Comparison of ENCODE assay signal across 17 cellular contexts in genomic region chr2:203279288-203279687, GRCh38. TPM values are rescaled to one million over a fixed set of nuclear protein-coding genes. Genes with fewer than 3 reads are reported as not detected.
A peak's percentile ranks its signal among the peaks of the same experiment; 100 is the strongest.
DNase-seq lines count a peak whose midpoint lies in the region; ATAC-seq and TF ChIP-seq lines count a peak whose summit lies in the region.
"Had no signal": no experiment of that assay in that cellular context is flagged by ENCODE, and none has a peak within 500 bp of the region (broad histone marks: within the 10 kb centered on the region; RNA-seq: fewer than 3 reads in every experiment).

No MANE protein-coding gene starts in this region.

- H2AK5ac ChIP-seq in mesendoderm (ENCODE audit: low read length): no peak overlapping the region

- peaks cover 4% of the 10 kb centered on the region; the same call in 1 of the 2 replicates for H3F3A ChIP-seq in GM23338 (replicated peaks; ENCODE audit: low read depth)

- H3K9me3 ChIP-seq in OCI-LY7 (ENCODE audit: low read length): no peaks in the 10 kb centered on the region
- H3K9me3 ChIP-seq: BLaER1 treated with 17β-estradiol and CSF1 and Interleukin-3, amounts not matched to agents 10 nM and 100 nM; HAP-1 had no signal

- POLR2A ChIA-PET in OCI-LY7 (lab: Charles Lee): interaction anchor here (1.2 kb wide), 1 partner anchor 16 kb away, joined by 4 read pairs; no protein-coding TSS in a partner anchor

- no peaks in the 10 kb centered on the region for H3K9me3 Mint-ChIP-seq in GM23338
- no peaks in the 10 kb centered on the region for H3K9me3 Mint-ChIP-seq in endothelial cell (ENCODE audit: unreplicated experiment)

- no peak overlapping the region for H3K4ac ChIP-seq in mesendoderm (ENCODE audit: low read depth, low read length)

- H3K4me3 ChIP-seq in GM23338: no peak overlapping the region
- no peak overlapping the region for H3K4me3 ChIP-seq in OCI-LY7 (ENCODE audit: low read depth, low read length, poor library complexity, severe bottlenecking)
- H3K4me3 ChIP-seq in mesendoderm (ENCODE audit: low read length): no peak overlapping the region
- H3K4me3 ChIP-seq: BLaER1 treated with 17β-estradiol and CSF1 and Interleukin-3, amounts not matched to agents 10 nM and 100 nM; HAP-1; K562; SK-N-MC had no signal

- no peak overlapping the region for H2AFZ ChIP-seq in GM23338
- no peak overlapping the region for H2AFZ ChIP-seq in OCI-LY7 (ENCODE audit: low read length)

- H3K4me1 Mint-ChIP-seq in GM23338 (no peaks in the 10 kb centered on the region), endothelial cell (ENCODE audit: unreplicated experiment) (no peaks in the 10 kb centered on the region)

- no peak overlapping the region for H3K27ac Mint-ChIP-seq in GM23338
- no peak overlapping the region for H3K27ac Mint-ChIP-seq in endothelial cell (ENCODE audit: unreplicated experiment)

- H3K4me3 Mint-ChIP-seq in GM23338 (no peak overlapping the region), endothelial cell (ENCODE audit: unreplicated experiment) (peak overlapping the region; percentile 25)

- H3K27ac ChIP-seq in GM23338 (ENCODE audit: low read depth) (0 out of 2 replicates have a peak overlapping the region, but pooled peaks have one; percentile 63), OCI-LY7 (ENCODE audit: low read depth, low read length, poor library complexity, severe bottlenecking) (no peak overlapping the region), mesendoderm (ENCODE audit: low read depth, low read length) (no peak overlapping the region)
- H3K27ac ChIP-seq: BLaER1 treated with 17β-estradiol and CSF1 and Interleukin-3, amounts not matched to agents 10 nM and 100 nM; SK-N-MC had no signal

- H4K20me1 ChIP-seq in GM23338 (replicated peaks; ENCODE audit: insufficient read depth) (no peaks in the 10 kb centered on the region), OCI-LY7 (ENCODE audit: insufficient read depth, low read length) (no peaks in the 10 kb centered on the region)

- H4K5ac ChIP-seq in mesendoderm (ENCODE audit: low read length): no peak overlapping the region

- H3K4me1 ChIP-seq in GM23338 (ENCODE audit: insufficient read depth): no peaks in the 10 kb centered on the region
- no peaks in the 10 kb centered on the region for H3K4me1 ChIP-seq in OCI-LY7 (ENCODE audit: insufficient read depth, low read length, poor library complexity, severe bottlenecking)
- H3K4me1 ChIP-seq in mesendoderm (ENCODE audit: control insufficient read depth, low read depth, low read length): no peaks in the 10 kb centered on the region
- H3K4me1 ChIP-seq: HAP-1 had no signal

- intact Hi-C loops in OCI-LY7 (cut with micrococcal nuclease; ENCODE audit: unreplicated experiment): no loop called here

- no peak overlapping the region for H2BK5ac ChIP-seq in mesendoderm (ENCODE audit: low read length)

- H2BK15ac ChIP-seq in mesendoderm (replicated peaks; ENCODE audit: low read depth): no peak overlapping the region

- H3K27me3 ChIP-seq in GM23338 (ENCODE audit: insufficient read depth) (no peaks in the 10 kb centered on the region), mesendoderm (ENCODE audit: insufficient read depth, low read length, poor library complexity) (no peaks in the 10 kb centered on the region)
- H3K27me3 ChIP-seq: BLaER1 treated with 17β-estradiol and CSF1 and Interleukin-3, amounts not matched to agents 10 nM and 100 nM had no signal

- no peaks in the 10 kb centered on the region for H3K79me1 ChIP-seq in mesendoderm (ENCODE audit: low read length)

- CTCF ChIA-PET in OCI-LY7 (lab: Charles Lee; ENCODE audit: unreplicated experiment): no interaction called here

- no peak overlapping the region for H3K23ac ChIP-seq in mesendoderm (ENCODE audit: low read length)

- no peak; the same call in 2 of the 3 replicates for ATAC-seq in GM23338
- ATAC-seq in HG03039 (IDR thresholded peaks at IDR 0.05; ENCODE audit: unreplicated experiment): no peak
- no peak for ATAC-seq in HG03469 (IDR thresholded peaks at IDR 0.05; ENCODE audit: unreplicated experiment)
- ATAC-seq: K562 had no signal

- DNase-seq in GM23338 (ENCODE audit: low spot score) (no peak), OCI-LY7 (ENCODE audit: low spot score) (no peak), endothelial cell (ENCODE audit: low spot score) (no peak), mesendoderm (peak; percentile 7)
- DNase-seq in stimulated activated CD4-positive, alpha-beta T cell treated with anti-CD3 and anti-CD28 coated beads, Interleukin-12 subunit alpha, Interleukin-12 subunit beta, amount 100 ng/mL, for 4 hours: no peak
- DNase-seq: DND-41; NCI-H1105; NCI-H2081; NCI-H510A; NCI-H748 treated with DMSO at 0.1 percent for 48 hours; NK-92 treated with Interleukin-12 subunit alpha and Interleukin-12 subunit beta, amount 100 ng/mL, for 24 hours had no signal

- H3K9me2 ChIP-seq in GM23338 (ENCODE audit: insufficient read depth): no peaks in the 10 kb centered on the region
- H3K9me2 ChIP-seq in OCI-LY7 (ENCODE audit: insufficient read depth, low read length): no peaks in the 10 kb centered on the region

- H2BK120ac ChIP-seq in mesendoderm (ENCODE audit: low read depth, low read length): no peak overlapping the region

- H3K27me3 Mint-ChIP-seq in GM23338 (ENCODE audit: insufficient read depth, low read depth, poor library complexity) (no peaks in the 10 kb centered on the region), endothelial cell (ENCODE audit: unreplicated experiment) (no peaks in the 10 kb centered on the region)

- no peak overlapping the region for H3K56ac ChIP-seq in mesendoderm (ENCODE audit: low read length)

- H3K79me2 ChIP-seq in GM23338 (replicated peaks; ENCODE audit: insufficient read depth): no peaks in the 10 kb centered on the region
- H3K79me2 ChIP-seq in OCI-LY7 (ENCODE audit: insufficient read depth, low read depth, low read length): no peaks in the 10 kb centered on the region
- H3K79me2 ChIP-seq in mesendoderm (ENCODE audit: control insufficient read depth, insufficient read depth, low read length): no peaks in the 10 kb centered on the region

- no peak overlapping the region for H3K4me2 ChIP-seq in GM23338
- no peak overlapping the region for H3K4me2 ChIP-seq in OCI-LY7 (ENCODE audit: low read length)
- no peak overlapping the region for H3K4me2 ChIP-seq in mesendoderm (ENCODE audit: low read length)
- H3K4me2 ChIP-seq: BLaER1 treated with 17β-estradiol and CSF1 and Interleukin-3, amounts not matched to agents 10 nM and 100 nM had no signal

- no peak overlapping the region for H4K8ac ChIP-seq in mesendoderm (ENCODE audit: low read depth, low read length)

- H3K36me3 Mint-ChIP-seq in GM23338 (ENCODE audit: low read depth) (peaks cover 30% of the 10 kb centered on the region; the same call in 2 of the 3 replicates), endothelial cell (ENCODE audit: low read depth, unreplicated experiment) (peaks cover 16% of the 10 kb centered on the region)

- BruUV-seq in OCI-LY7 (replicated peaks; lab: Mats Ljungman, UMichigan): no TSS peak

- TF ChIP-seq CTCF in GM23338 (conservative IDR thresholded peaks at IDR 0.05; ENCODE audit: low read depth in 2 of 2) (no peak; a peak in 1 of 4 replicates), OCI-LY7 (conservative IDR thresholded peaks at IDR 0.05; ENCODE audit: low read length) (0 out of 2 replicates have a peak, but pooled peaks have one; percentile 23), endothelial cell (IDR thresholded peaks at IDR 0.05; ENCODE audit: unreplicated experiment) (no peak)

- H3K9ac ChIP-seq in mesendoderm (ENCODE audit: low read length): no peak overlapping the region
- H3K9ac ChIP-seq: BLaER1 treated with 17β-estradiol and CSF1 and Interleukin-3, amounts not matched to agents 10 nM and 100 nM had no signal

- no peak overlapping the region for H3K18ac ChIP-seq in mesendoderm (ENCODE audit: low read length)

- H3K36me3 ChIP-seq in GM23338 (ENCODE audit: insufficient read depth): peaks cover 21% of the 10 kb centered on the region; the same call in 1 of the 2 replicates
- peaks cover 71% of the 10 kb centered on the region for H3K36me3 ChIP-seq in OCI-LY7 (ENCODE audit: insufficient read depth, low read length)
- peaks cover 1% of the 10 kb centered on the region for H3K36me3 ChIP-seq in mesendoderm (ENCODE audit: control insufficient read depth, insufficient read depth, low read length)

TF ChIP-seq in GM23338, 12 proteins besides CTCF, POLR2A, EP300 and RAD21 (continues in another document):
- TF ChIP-seq POLR2AphosphoS5 (IDR thresholded peaks at IDR 0.05; ENCODE audit: low read depth): no peak
- TF ChIP-seq JUNB (IDR thresholded peaks at IDR 0.05; ENCODE audit: unreplicated experiment): no peak
- no peak for TF ChIP-seq EZH2 (IDR thresholded peaks at IDR 0.05; ENCODE audit: low read depth, unreplicated experiment)
- TF ChIP-seq, protein P1, sequence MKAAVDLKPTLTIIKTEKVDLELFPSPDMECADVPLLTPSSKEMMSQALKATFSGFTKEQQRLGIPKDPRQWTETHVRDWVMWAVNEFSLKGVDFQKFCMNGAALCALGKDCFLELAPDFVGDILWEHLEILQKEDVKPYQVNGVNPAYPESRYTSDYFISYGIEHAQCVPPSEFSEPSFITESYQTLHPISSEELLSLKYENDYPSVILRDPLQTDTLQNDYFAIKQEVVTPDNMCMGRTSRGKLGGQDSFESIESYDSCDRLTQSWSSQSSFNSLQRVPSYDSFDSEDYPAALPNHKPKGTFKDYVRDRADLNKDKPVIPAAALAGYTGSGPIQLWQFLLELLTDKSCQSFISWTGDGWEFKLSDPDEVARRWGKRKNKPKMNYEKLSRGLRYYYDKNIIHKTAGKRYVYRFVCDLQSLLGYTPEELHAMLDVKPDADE (IDR thresholded peaks at IDR 0.05): no peak
- no peak for TF ChIP-seq EZH2phosphoT487 (IDR thresholded peaks at IDR 0.05; ENCODE audit: unreplicated experiment)

RNA-seq across cellular contexts. Expression of gene CYP20A1, which starts 40.5 kb away (rescaled TPM):
- total RNA-seq in GM23338 (2014; rRNA removed; shearing (Covaris generic)): 18.5 and 21.0 TPM in 2 replicates
- polyA plus RNA-seq in GM23338 (2016; fragmentation: Nextera tagmentation; extraction: Ambion mirVana): 12.2 and 17.0 TPM in 2 replicates
- total RNA-seq in OCI-LY7 (2014; rRNA removed; shearing (Covaris generic)): 14.7 and 15.5 TPM in 2 replicates
- total RNA-seq in OCI-LY7 (2022) (19.7 and 20.3 TPM in 2 replicates), endothelial cell (ENCODE audit: unreplicated experiment) (15.2 TPM)
- polyA plus RNA-seq in mesendoderm (2013, experiment 1 of 2): 10.8 TPM
- 11.0 TPM for polyA plus RNA-seq in mesendoderm (2013, experiment 2 of 2)

RNA-seq across cellular contexts. Expression of gene ABI2, which starts 48.9 kb away (rescaled TPM):
- total RNA-seq in GM23338 (2014; rRNA removed; shearing (Covaris generic)): 94.3 and 114 TPM in 2 replicates
- polyA plus RNA-seq in GM23338 (2016; fragmentation: Nextera tagmentation; extraction: Ambion mirVana): 37.2 and 46.5 TPM in 2 replicates
- 24.0 and 37.9 TPM in 2 replicates for total RNA-seq in OCI-LY7 (2014; rRNA removed; shearing (Covaris generic))
- total RNA-seq in OCI-LY7 (2022) (64.6 and 71.5 TPM in 2 replicates), endothelial cell (ENCODE audit: unreplicated experiment) (101 TPM)
- 56.4 TPM for polyA plus RNA-seq in mesendoderm (2013, experiment 1 of 2)
- 63.6 TPM for polyA plus RNA-seq in mesendoderm (2013, experiment 2 of 2)
